In genomic region chr21:42532466-42533181, GRCh38 we compare ENCODE assay signal across 9 cellular contexts. TPM values are rescaled to one million over a fixed set of nuclear protein-coding genes. Genes with fewer than 3 reads are reported as not detected.
DNase-seq lines count a peak whose midpoint lies in the region; ATAC-seq, FAIRE-seq and TF ChIP-seq lines count a peak whose summit lies in the region.
"Had no signal": no experiment of that assay in that cellular context is flagged by ENCODE, and none has a peak within 500 bp of the region (broad histone marks: within the 10 kb centered on the region; RNA-seq: fewer than 3 reads in every experiment).

No MANE protein-coding gene starts in this region.

- FAIRE-seq in GM12892 (lab: Jason Lieb, UNC), result peak; percentile 85

- no TSS peak for BruUV-seq in MCF 10A (replicated peaks; lab: Mats Ljungman, UMichigan)

- no peaks in the 10 kb centered on the region for H3K27me3 ChIP-seq in skeletal muscle tissue (ENCODE audit: control insufficient read depth in 3 of 3, insufficient read depth in 3 of 3, low read length in 3 of 3)

- TF ChIP-seq POLR2A in GM12892 (IDR thresholded peaks at IDR 0.05; ENCODE audit: low read depth, low read length), result 0 out of 2 replicates have a peak, but pooled peaks have one; percentile 11

- H3K9ac ChIP-seq in skeletal muscle tissue (ENCODE audit: low read depth in 1 of 3, low read length in 3 of 3), result peak overlapping the region; percentile 74 to 95 (median 81)

- ATAC-seq in activated B cell treated with CpG ODN at 0.5 μM for 24 hours (ENCODE audit: low read depth), result peak; percentile 7

- H3K4me3 Mint-ChIP-seq in activated B cell treated with CpG ODN at 0.5 μM for 24 hours (peak overlapping the region; percentile 83), MCF 10A (ENCODE audit: unreplicated experiment) (no peak overlapping the region)
- no peak overlapping the region for H3K4me3 Mint-ChIP-seq in activated CD4-positive, alpha-beta T cell treated with anti-CD3 and anti-CD28 coated beads, Interleukin-2, amount 10 ng/mL, durations not matched to agents 7 days and 5 days

- H3K4me1 Mint-ChIP-seq in activated B cell treated with CpG ODN at 0.5 μM for 24 hours, result peaks cover 90% of the 10 kb centered on the region
- H3K4me1 Mint-ChIP-seq in activated CD4-positive, alpha-beta T cell treated with anti-CD3 and anti-CD28 coated beads, Interleukin-2, amount 10 ng/mL, durations not matched to agents 7 days and 5 days, result peaks cover 49% of the 10 kb centered on the region
- H3K4me1 Mint-ChIP-seq in MCF 10A (ENCODE audit: insufficient read depth, unreplicated experiment), result no peaks in the 10 kb centered on the region

- DNase-seq in GM12892 (ENCODE audit: insufficient read length), result peak; percentile 38
- DNase-seq in activated B cell treated with CpG ODN at 0.5 μM for 24 hours, result peak; percentile 60
- peak; percentile 65 for DNase-seq in inferior parietal cortex (ENCODE audit: extremely low spot score)
- DNase-seq in HK-2 (ENCODE audit: unreplicated experiment), result no peak
- DNase-seq in iPS-NIHi7 (ENCODE audit: extremely low spot score), result no peak
- no peak for DNase-seq in activated CD4-positive, alpha-beta T cell treated with anti-CD3 and anti-CD28 coated beads, Interleukin-2, amount 10 ng/mL, durations not matched to agents 7 days and 5 days
- no peak for DNase-seq in MCF 10A (ENCODE audit: unreplicated experiment)

- H3K4me1 ChIP-seq in skeletal muscle tissue (ENCODE audit: control insufficient read depth in 3 of 3, insufficient read depth in 3 of 3, low read length in 3 of 3), result peaks cover 46 to 82% (median 70%) of the 10 kb centered on the region in 3 donors

- H3K27me3 Mint-ChIP-seq in activated B cell treated with CpG ODN at 0.5 μM for 24 hours (no peaks in the 10 kb centered on the region), MCF 10A (ENCODE audit: insufficient read depth, unreplicated experiment) (no peaks in the 10 kb centered on the region)
- no peaks in the 10 kb centered on the region for H3K27me3 Mint-ChIP-seq in activated CD4-positive, alpha-beta T cell treated with anti-CD3 and anti-CD28 coated beads, Interleukin-2, amount 10 ng/mL, durations not matched to agents 7 days and 5 days

- no peaks in the 10 kb centered on the region for H3K9me3 ChIP-seq in skeletal muscle tissue (ENCODE audit: control insufficient read depth in 3 of 3, low read length in 3 of 3)

- TF ChIP-seq CTCF in activated B cell treated with CpG ODN at 0.5 μM for 24 hours (IDR thresholded peaks at IDR 0.05) (no peak), MCF 10A (IDR thresholded peaks at IDR 0.05; ENCODE audit: unreplicated experiment) (no peak)

- CTCF ChIA-PET in activated B cell treated with CpG ODN at 0.5 μM for 24 hours (lab: Charles Lee), result interaction anchor here (0.7 to 1.5 kb wide), 2 partner anchors 66 to 415 kb away, joined by 4 read pairs; no protein-coding TSS in a partner anchor
- CTCF ChIA-PET in activated CD4-positive, alpha-beta T cell treated with anti-CD3 and anti-CD28 coated beads, Interleukin-2, amount 10 ng/mL, durations not matched to agents 7 days and 5 days (lab: Charles Lee), result interaction anchor here (1.7 kb wide), 1 partner anchor 17 kb away, joined by 3 read pairs; no protein-coding TSS in a partner anchor
- CTCF ChIA-PET in MCF 10A (lab: Yijun Ruan, JAX), result interaction anchor here (0.6 kb wide), 1 partner anchor 1767 kb away, joined by 3 read pairs; no protein-coding TSS in a partner anchor

- peaks cover 55% of the 10 kb centered on the region for H3K36me3 Mint-ChIP-seq in activated B cell treated with CpG ODN at 0.5 μM for 24 hours (ENCODE audit: low read depth)
- peaks cover 22% of the 10 kb centered on the region for H3K36me3 Mint-ChIP-seq in activated CD4-positive, alpha-beta T cell treated with anti-CD3 and anti-CD28 coated beads, Interleukin-2, amount 10 ng/mL, durations not matched to agents 7 days and 5 days (ENCODE audit: low read depth)
- H3K36me3 Mint-ChIP-seq in MCF 10A (ENCODE audit: insufficient read depth, unreplicated experiment), result peaks cover 4% of the 10 kb centered on the region

- H3K27ac Mint-ChIP-seq in activated B cell treated with CpG ODN at 0.5 μM for 24 hours (peak overlapping the region; percentile 90), MCF 10A (ENCODE audit: low read depth, unreplicated experiment) (no peak overlapping the region)
- H3K27ac Mint-ChIP-seq in activated CD4-positive, alpha-beta T cell treated with anti-CD3 and anti-CD28 coated beads, Interleukin-2, amount 10 ng/mL, durations not matched to agents 7 days and 5 days, result no peak overlapping the region

- H3K9me3 Mint-ChIP-seq in activated B cell treated with CpG ODN at 0.5 μM for 24 hours (no peaks in the 10 kb centered on the region), MCF 10A (ENCODE audit: unreplicated experiment) (no peaks in the 10 kb centered on the region)
- no peaks in the 10 kb centered on the region for H3K9me3 Mint-ChIP-seq in activated CD4-positive, alpha-beta T cell treated with anti-CD3 and anti-CD28 coated beads, Interleukin-2, amount 10 ng/mL, durations not matched to agents 7 days and 5 days

- intact Hi-C loops in activated B cell treated with CpG ODN at 0.5 μM for 24 hours (cut with micrococcal nuclease), result loop anchor here (10.0 kb wide), 1 partner anchor 528 kb away; no protein-coding TSS in a partner anchor
- intact Hi-C loops in MCF 10A (cut with micrococcal nuclease), result no loop called here

- peaks cover 7 to 11% (median 10%) of the 10 kb centered on the region in 3 donors for H3K36me3 ChIP-seq in skeletal muscle tissue (ENCODE audit: control insufficient read depth in 3 of 3, insufficient read depth in 3 of 3, low read length in 3 of 3)

- POLR2A ChIA-PET in activated B cell treated with CpG ODN at 0.5 μM for 24 hours (lab: Charles Lee), result interaction anchor here (1.0 to 6.6 kb wide), 4 partner anchors 7 to 71 kb away, joined by 3 to 91 read pairs (median 43); partner anchors contain the start of gene SLC37A1
- POLR2A ChIA-PET in activated CD4-positive, alpha-beta T cell treated with anti-CD3 and anti-CD28 coated beads, Interleukin-2, amount 10 ng/mL, durations not matched to agents 7 days and 5 days (lab: Charles Lee), result no interaction called here
- POLR2A ChIA-PET in MCF 10A (lab: Yijun Ruan, JAX), result no interaction called here

- H3K4me3 ChIP-seq in skeletal muscle tissue (ENCODE audit: low read length in 3 of 3), result peak overlapping the region; percentile 47 to 63 (median 54)

- H3K27ac ChIP-seq in skeletal muscle tissue (ENCODE audit: low read depth, low read length), result peak overlapping the region; percentile 98

RNA-seq across cellular contexts. Expression of gene SLC37A1, which starts 19.0 kb away (rescaled TPM):
- 15.2 TPM for polyA plus RNA-seq in GM12892 (2012; ENCODE audit: missing spikeins)
- total RNA-seq in activated B cell treated with CpG ODN at 0.5 μM for 24 hours (39.8 and 47.9 TPM in 2 replicates), skeletal muscle tissue (2.1 TPM), MCF 10A (2022) (4.9 and 7.6 TPM in 2 replicates)
- total RNA-seq in activated CD4-positive, alpha-beta T cell treated with anti-CD3 and anti-CD28 coated beads, Interleukin-2, amount 10 ng/mL, durations not matched to agents 7 days and 5 days, result 10 to 100 TPM; 19.2 to 20.2 TPM

RNA-seq across cellular contexts. Expression of gene RSPH1, which starts 36.6 kb away (rescaled TPM):
- 1.9 TPM for polyA plus RNA-seq in GM12892 (2012; ENCODE audit: missing spikeins)
- 0.38 TPM in 1 of 2 replicates, not detected in the other for total RNA-seq in activated B cell treated with CpG ODN at 0.5 μM for 24 hours
- total RNA-seq in skeletal muscle tissue, result not detected
- total RNA-seq in activated CD4-positive, alpha-beta T cell treated with anti-CD3 and anti-CD28 coated beads, Interleukin-2, amount 10 ng/mL, durations not matched to agents 7 days and 5 days, result not detected
- 0.51 and 0.52 TPM in 2 replicates for total RNA-seq in MCF 10A (2022)
- total RNA-seq: T-helper 1 cell treated with Interleukin-12 subunit alpha and Interleukin-12 subunit beta and Interleukin-4 antibody, amounts not matched to agents 30 ng/mL and 1 ng/mL, for 36 hours had no signal

Comparison
In these comparisons a context has a peak if more than half of its experiments do, and no peak if none do; other contexts are left out.
1. DNase-seq: peak in GM12892 (single experiment), activated B cell treated with CpG ODN at 0.5 μM for 24 hours (single experiment) and inferior parietal cortex (single experiment); none in HK-2 (single experiment), iPS-NIHi7 (single experiment), activated CD4-positive, alpha-beta T cell treated with anti-CD3 and anti-CD28 coated beads, Interleukin-2, amount 10 ng/mL, durations not matched to agents 7 days and 5 days (single experiment) and MCF 10A (single experiment).